8 cellular contexts compared by ENCODE assay signal in the genomic region with DNA sequence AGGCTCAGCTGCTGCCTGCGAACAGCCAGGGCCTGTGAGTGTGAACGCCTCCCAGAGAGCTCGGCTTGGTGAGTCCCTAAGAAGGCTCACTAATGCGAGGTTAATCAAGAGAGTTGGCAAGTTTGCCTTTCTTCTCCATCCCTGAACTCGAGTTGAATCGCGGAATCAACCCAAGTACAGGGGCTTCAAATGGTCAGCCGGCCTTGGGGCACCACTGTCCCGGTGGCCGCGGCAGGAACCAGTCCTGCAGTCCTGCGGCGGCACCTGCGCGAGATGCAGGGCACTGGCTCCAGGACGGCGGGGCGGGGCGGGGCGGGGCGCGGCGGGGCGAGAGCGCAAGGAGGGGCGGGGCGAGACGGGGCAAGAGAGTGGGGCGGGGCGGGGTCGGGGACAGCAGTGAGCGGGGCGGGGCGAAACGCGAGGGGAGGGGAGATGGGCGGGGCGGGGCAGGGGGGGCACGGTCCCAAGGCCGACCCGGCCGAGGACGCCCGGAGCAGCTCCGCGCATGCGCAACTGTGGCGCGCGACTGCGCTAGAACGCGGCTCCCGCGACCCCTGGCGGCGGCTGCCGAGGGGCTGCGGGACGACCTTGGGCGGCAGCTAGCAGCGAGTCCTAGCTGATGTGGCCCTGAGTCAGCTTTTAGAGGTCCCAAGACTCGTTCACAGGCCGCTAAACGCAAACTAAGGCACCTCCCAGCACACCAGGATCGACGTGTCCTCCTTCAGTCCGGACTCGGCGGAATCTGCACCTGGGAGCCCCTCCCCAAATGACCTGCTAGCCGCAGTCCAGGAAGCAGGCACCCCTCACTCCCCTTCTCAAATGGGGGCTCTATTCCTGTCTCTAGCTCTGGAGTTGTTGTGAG. TPM values are rescaled to one million over a fixed set of nuclear protein-coding genes. Genes with fewer than 3 reads are reported as not detected.
DNase-seq lines count a peak whose midpoint lies in the region; ATAC-seq and TF ChIP-seq lines count a peak whose summit lies in the region.

No MANE protein-coding gene starts in this region.

- peaks cover 7% of the 10 kb centered on the region for H3K9me3 Mint-ChIP-seq in central memory CD8-positive, alpha-beta T cell

- no peaks in the 10 kb centered on the region for H3K27me3 ChIP-seq in kidney epithelial cell (ENCODE audit: control insufficient read depth, insufficient read depth, low read length)

- H3K4me1 Mint-ChIP-seq in central memory CD8-positive, alpha-beta T cell, result peaks cover 10% of the 10 kb centered on the region

- peaks cover 5% of the 10 kb centered on the region for H3K36me3 Mint-ChIP-seq in central memory CD8-positive, alpha-beta T cell (ENCODE audit: insufficient read depth)

- ATAC-seq in GM18907 (IDR thresholded peaks at IDR 0.05; ENCODE audit: unreplicated experiment) (peak; percentile 88), HG03139 (IDR thresholded peaks at IDR 0.05; ENCODE audit: unreplicated experiment) (peak; percentile 84)
- peak; percentile 90 for ATAC-seq in central memory CD8-positive, alpha-beta T cell (replicated peaks; ENCODE audit: extremely low read depth, poor library complexity, severe bottlenecking)

- H3K4me3 ChIP-seq in AG09309 (ENCODE audit: control insufficient read depth, low read depth, low read length) (peak overlapping the region; percentile 52), kidney epithelial cell (ENCODE audit: low read depth, low read length) (peak overlapping the region; percentile 40)

- DNase-seq in AG09309 (ENCODE audit: low read depth) (peak; percentile 42), NCI-H2196 treated with DMSO at 0.1 percent for 48 hours (lab: John Stamatoyannopoulos, UW; ENCODE audit: unreplicated experiment) (peak; percentile 53), kidney epithelial cell (ENCODE audit: low read depth) (peak; percentile 59)
- DNase-seq in activated CD4-positive, CD25-positive, alpha-beta regulatory T cell (lab: John Stamatoyannopoulos, UW), result peak; percentile 92 to 96 (median 94)
- peak; percentile 89 to 92 for DNase-seq in central memory CD8-positive, alpha-beta T cell (ENCODE audit: low spot score in 2 of 2)
- peak; percentile 94 for DNase-seq in stimulated activated CD4-positive, alpha-beta T cell treated with anti-CD3 and anti-CD28 coated beads, Interleukin-15, amount 100 ng/mL, for 24 hours

- no peaks in the 10 kb centered on the region for H3K36me3 ChIP-seq in kidney epithelial cell (ENCODE audit: control insufficient read depth, insufficient read depth, low read length)

- peak; percentile 74 for TF ChIP-seq CTCF in AG09309 (IDR thresholded peaks at IDR 0.05; ENCODE audit: control insufficient read depth, insufficient read depth, low read depth, low read length, missing control alignments)
- TF ChIP-seq CTCF in kidney epithelial cell (IDR thresholded peaks at IDR 0.05; ENCODE audit: insufficient read depth, low read length, poor library complexity, severe bottlenecking), result peak; percentile 76

- H3K27ac Mint-ChIP-seq in central memory CD8-positive, alpha-beta T cell (ENCODE audit: low read depth), result peak overlapping the region; percentile 72

- peak overlapping the region; percentile 70 for H3K4me3 Mint-ChIP-seq in central memory CD8-positive, alpha-beta T cell

- peaks cover 11% of the 10 kb centered on the region for H3K27me3 Mint-ChIP-seq in central memory CD8-positive, alpha-beta T cell

RNA-seq across cellular contexts. Expression of a gene that starts 58.0 kb away (rescaled TPM):
- 46.0 and 69.5 TPM in 2 replicates for total RNA-seq in kidney epithelial cell

Comparison
In these comparisons a context has a peak if more than half of its experiments do, and no peak if none do; other contexts are left out.
1. Peak in every context shown above with its lines: DNase-seq, ATAC-seq and H3K4me3 ChIP-seq.
2. DNase-seq: peak in every context shown above with its lines; median percentile 94 in activated CD4-positive, CD25-positive, alpha-beta regulatory T cell; 94 in stimulated activated CD4-positive, alpha-beta T cell treated with anti-CD3 and anti-CD28 coated beads, Interleukin-15, amount 100 ng/mL, for 24 hours; 90 in central memory CD8-positive, alpha-beta T cell; 59 in kidney epithelial cell; 53 in NCI-H2196 treated with DMSO at 0.1 percent for 48 hours; 42 in AG09309.